In genomic region chr10:43408710-43409384, GRCh38 we compare ENCODE assay signal across 1 cellular context.
A peak's percentile ranks its signal among the peaks of the same experiment; 100 is the strongest.
TF ChIP-seq lines count a peak whose summit lies in the region.

A gene with protein sequence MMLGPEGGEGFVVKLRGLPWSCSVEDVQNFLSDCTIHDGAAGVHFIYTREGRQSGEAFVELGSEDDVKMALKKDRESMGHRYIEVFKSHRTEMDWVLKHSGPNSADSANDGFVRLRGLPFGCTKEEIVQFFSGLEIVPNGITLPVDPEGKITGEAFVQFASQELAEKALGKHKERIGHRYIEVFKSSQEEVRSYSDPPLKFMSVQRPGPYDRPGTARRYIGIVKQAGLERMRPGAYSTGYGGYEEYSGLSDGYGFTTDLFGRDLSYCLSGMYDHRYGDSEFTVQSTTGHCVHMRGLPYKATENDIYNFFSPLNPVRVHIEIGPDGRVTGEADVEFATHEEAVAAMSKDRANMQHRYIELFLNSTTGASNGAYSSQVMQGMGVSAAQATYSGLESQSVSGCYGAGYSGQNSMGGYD (minus strand): TSS chr10:43409186. CDS start chr10:43387884, 21,302 bp downstream.

TF ChIP-seq in HepG2, 621 proteins besides CTCF, POLR2A, EP300 and RAD21 (continued from another document and continues in another):
- TF ChIP-seq ZNF691 (CRISPR knock-in tag; IDR thresholded peaks at IDR 0.05; ENCODE audit: borderline replicate concordance, low read depth) (no peak; the same call in 1 of the 2 replicates), ZNF12 (CRISPR knock-in tag; IDR thresholded peaks at IDR 0.05) (0 out of 2 replicates have a peak, but pooled peaks have one; percentile 50), MZF1 (CRISPR knock-in tag; IDR thresholded peaks at IDR 0.05; ENCODE audit: borderline replicate concordance) (0 out of 2 replicates have a peak, but pooled peaks have one; percentile 41), HNRNPL (IDR thresholded peaks at IDR 0.05; ENCODE audit: low read depth, low read length) (0 out of 2 replicates have a peak, but pooled peaks have one; percentile 61), HNF1B (CRISPR knock-in tag; IDR thresholded peaks at IDR 0.05) (peak; percentile 94), CEBPB (IDR thresholded peaks at IDR 0.05; ENCODE audit: borderline replicate concordance, low read depth, low read length) (no peak), MED8 (CRISPR knock-in tag; IDR thresholded peaks at IDR 0.05; ENCODE audit: insufficient replicate concordance) (no peak), ZNF629 (CRISPR knock-in tag; conservative IDR thresholded peaks at IDR 0.05) (0 out of 2 replicates have a peak, but pooled peaks have one; percentile 25), NR2C2 (CRISPR knock-in tag; IDR thresholded peaks at IDR 0.05; ENCODE audit: borderline replicate concordance) (peak; percentile 65; the same call in 1 of the 2 replicates), GLMP (CRISPR knock-in tag; IDR thresholded peaks at IDR 0.05; ENCODE audit: borderline replicate concordance) (no peak), DPF2 (CRISPR knock-in tag; IDR thresholded peaks at IDR 0.05; ENCODE audit: borderline replicate concordance, low read depth) (0 out of 2 replicates have a peak, but pooled peaks have one; percentile 39), JUN (CRISPR knock-in tag; IDR thresholded peaks at IDR 0.05) (0 out of 2 replicates have a peak, but pooled peaks have one; percentile 26), ZNF414 (CRISPR knock-in tag; IDR thresholded peaks at IDR 0.05) (0 out of 2 replicates have a peak, but pooled peaks have one; percentile 48), ATF4 (CRISPR knock-in tag; IDR thresholded peaks at IDR 0.05) (peak in 1 of 2 experiments; percentile 53; a peak in 2 of 4 replicates), ZNF546 (CRISPR knock-in tag; conservative IDR thresholded peaks at IDR 0.05) (peak; percentile 96), TCF12 (IDR thresholded peaks at IDR 0.05) (no peak), TCF12 (CRISPR knock-in tag; IDR thresholded peaks at IDR 0.05) (0 out of 2 replicates have a peak, but pooled peaks have one; percentile 33), ZSCAN31 (CRISPR knock-in tag; IDR thresholded peaks at IDR 0.05; ENCODE audit: low read depth) (peak; percentile 75; the same call in 1 of the 2 replicates), ZNF512B (CRISPR knock-in tag; IDR thresholded peaks at IDR 0.05; ENCODE audit: borderline replicate concordance) (0 out of 2 replicates have a peak, but pooled peaks have one; percentile 41), KLF12 (CRISPR knock-in tag; IDR thresholded peaks at IDR 0.05; ENCODE audit: borderline replicate concordance) (peak; percentile 78; the same call in 1 of the 2 replicates), RFXAP (CRISPR knock-in tag; IDR thresholded peaks at IDR 0.05; ENCODE audit: borderline replicate concordance) (peak; percentile 82; the same call in 1 of the 2 replicates), ZNF350 (CRISPR knock-in tag; IDR thresholded peaks at IDR 0.05; ENCODE audit: borderline replicate concordance, low read depth) (no peak; the same call in 1 of the 2 replicates), CBFB (CRISPR knock-in tag; IDR thresholded peaks at IDR 0.05) (peak; percentile 78), ATF6 (CRISPR knock-in tag; conservative IDR thresholded peaks at IDR 0.05) (no peak), HOXA7 (CRISPR knock-in tag; IDR thresholded peaks at IDR 0.05) (no peak), ZNF761 (CRISPR knock-in tag; conservative IDR thresholded peaks at IDR 0.05) (0 out of 2 replicates have a peak, but pooled peaks have one; percentile 25), GFI1 (CRISPR knock-in tag; IDR thresholded peaks at IDR 0.05; ENCODE audit: borderline replicate concordance) (peak; percentile 47; the same call in 1 of the 2 replicates), HNRNPK (IDR thresholded peaks at IDR 0.05; ENCODE audit: low read depth, low read length, poor library complexity, severe bottlenecking) (peak; percentile 96), ZNF678 (CRISPR knock-in tag; IDR thresholded peaks at IDR 0.05) (peak; percentile 70; the same call in 1 of the 2 replicates), ZNF883 (CRISPR knock-in tag; IDR thresholded peaks at IDR 0.05; ENCODE audit: not compliant biosample characterization) (peak; percentile 65), NR2F6 (IDR thresholded peaks at IDR 0.05) (no peak), NR2F6 (CRISPR knock-in tag; IDR thresholded peaks at IDR 0.05) (no peak), ARHGAP35 (CRISPR knock-in tag; IDR thresholded peaks at IDR 0.05; ENCODE audit: borderline replicate concordance) (peak; percentile 91)
- TF ChIP-seq, protein P1, sequence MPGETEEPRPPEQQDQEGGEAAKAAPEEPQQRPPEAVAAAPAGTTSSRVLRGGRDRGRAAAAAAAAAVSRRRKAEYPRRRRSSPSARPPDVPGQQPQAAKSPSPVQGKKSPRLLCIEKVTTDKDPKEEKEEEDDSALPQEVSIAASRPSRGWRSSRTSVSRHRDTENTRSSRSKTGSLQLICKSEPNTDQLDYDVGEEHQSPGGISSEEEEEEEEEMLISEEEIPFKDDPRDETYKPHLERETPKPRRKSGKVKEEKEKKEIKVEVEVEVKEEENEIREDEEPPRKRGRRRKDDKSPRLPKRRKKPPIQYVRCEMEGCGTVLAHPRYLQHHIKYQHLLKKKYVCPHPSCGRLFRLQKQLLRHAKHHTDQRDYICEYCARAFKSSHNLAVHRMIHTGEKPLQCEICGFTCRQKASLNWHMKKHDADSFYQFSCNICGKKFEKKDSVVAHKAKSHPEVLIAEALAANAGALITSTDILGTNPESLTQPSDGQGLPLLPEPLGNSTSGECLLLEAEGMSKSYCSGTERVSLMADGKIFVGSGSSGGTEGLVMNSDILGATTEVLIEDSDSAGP (CRISPR knock-in tag; IDR thresholded peaks at IDR 0.05; ENCODE audit: borderline replicate concordance), result peak; percentile 62; the same call in 1 of the 2 replicates
- TF ChIP-seq, protein P2, sequence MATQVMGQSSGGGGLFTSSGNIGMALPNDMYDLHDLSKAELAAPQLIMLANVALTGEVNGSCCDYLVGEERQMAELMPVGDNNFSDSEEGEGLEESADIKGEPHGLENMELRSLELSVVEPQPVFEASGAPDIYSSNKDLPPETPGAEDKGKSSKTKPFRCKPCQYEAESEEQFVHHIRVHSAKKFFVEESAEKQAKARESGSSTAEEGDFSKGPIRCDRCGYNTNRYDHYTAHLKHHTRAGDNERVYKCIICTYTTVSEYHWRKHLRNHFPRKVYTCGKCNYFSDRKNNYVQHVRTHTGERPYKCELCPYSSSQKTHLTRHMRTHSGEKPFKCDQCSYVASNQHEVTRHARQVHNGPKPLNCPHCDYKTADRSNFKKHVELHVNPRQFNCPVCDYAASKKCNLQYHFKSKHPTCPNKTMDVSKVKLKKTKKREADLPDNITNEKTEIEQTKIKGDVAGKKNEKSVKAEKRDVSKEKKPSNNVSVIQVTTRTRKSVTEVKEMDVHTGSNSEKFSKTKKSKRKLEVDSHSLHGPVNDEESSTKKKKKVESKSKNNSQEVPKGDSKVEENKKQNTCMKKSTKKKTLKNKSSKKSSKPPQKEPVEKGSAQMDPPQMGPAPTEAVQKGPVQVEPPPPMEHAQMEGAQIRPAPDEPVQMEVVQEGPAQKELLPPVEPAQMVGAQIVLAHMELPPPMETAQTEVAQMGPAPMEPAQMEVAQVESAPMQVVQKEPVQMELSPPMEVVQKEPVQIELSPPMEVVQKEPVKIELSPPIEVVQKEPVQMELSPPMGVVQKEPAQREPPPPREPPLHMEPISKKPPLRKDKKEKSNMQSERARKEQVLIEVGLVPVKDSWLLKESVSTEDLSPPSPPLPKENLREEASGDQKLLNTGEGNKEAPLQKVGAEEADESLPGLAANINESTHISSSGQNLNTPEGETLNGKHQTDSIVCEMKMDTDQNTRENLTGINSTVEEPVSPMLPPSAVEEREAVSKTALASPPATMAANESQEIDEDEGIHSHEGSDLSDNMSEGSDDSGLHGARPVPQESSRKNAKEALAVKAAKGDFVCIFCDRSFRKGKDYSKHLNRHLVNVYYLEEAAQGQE (IDR thresholded peaks at IDR 0.05; ENCODE audit: borderline replicate concordance in 1 of 2, low read depth in 1 of 2, low read length in 2 of 2), result no peak
- TF ChIP-seq, protein P3, sequence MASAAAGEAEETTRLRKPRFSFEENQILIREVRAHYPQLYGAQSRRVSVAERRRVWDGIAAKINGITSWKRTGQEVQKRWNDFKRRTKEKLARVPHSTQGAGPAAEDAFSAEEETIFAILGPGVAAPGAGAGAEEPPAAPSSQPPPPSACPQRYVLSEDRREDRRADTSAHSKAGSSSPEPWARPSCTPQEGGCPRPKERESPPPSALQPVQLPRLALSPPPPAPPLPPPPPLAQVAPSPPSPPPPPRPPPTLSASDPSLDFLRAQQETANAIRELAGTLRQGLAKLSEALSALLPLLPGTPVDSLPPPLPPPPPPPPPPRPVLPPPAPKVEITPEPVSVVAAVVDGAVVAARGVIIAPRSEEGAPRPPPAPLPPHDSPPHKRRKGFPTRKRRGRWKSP (CRISPR knock-in tag; IDR thresholded peaks at IDR 0.05), result peak; percentile 96
- TF ChIP-seq, protein P4, sequence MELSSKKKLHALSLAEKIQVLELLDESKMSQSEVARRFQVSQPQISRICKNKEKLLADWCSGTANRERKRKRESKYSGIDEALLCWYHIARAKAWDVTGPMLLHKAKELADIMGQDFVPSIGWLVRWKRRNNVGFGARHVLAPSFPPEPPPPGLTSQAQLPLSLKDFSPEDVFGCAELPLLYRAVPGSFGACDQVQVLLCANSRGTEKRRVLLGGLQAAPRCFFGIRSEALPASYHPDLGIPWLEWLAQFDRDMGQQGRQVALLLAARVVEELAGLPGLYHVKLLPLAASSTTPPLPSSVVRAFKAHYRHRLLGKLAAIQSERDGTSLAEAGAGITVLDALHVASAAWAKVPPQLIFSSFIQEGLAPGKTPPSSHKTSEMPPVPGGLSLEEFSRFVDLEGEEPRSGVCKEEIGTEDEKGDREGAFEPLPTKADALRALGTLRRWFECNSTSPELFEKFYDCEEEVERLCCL (CRISPR knock-in tag; IDR thresholded peaks at IDR 0.05; ENCODE audit: borderline replicate concordance), result peak; percentile 97; the same call in 1 of the 2 replicates
